18 cellular contexts compared by ENCODE assay signal in the genomic region with DNA sequence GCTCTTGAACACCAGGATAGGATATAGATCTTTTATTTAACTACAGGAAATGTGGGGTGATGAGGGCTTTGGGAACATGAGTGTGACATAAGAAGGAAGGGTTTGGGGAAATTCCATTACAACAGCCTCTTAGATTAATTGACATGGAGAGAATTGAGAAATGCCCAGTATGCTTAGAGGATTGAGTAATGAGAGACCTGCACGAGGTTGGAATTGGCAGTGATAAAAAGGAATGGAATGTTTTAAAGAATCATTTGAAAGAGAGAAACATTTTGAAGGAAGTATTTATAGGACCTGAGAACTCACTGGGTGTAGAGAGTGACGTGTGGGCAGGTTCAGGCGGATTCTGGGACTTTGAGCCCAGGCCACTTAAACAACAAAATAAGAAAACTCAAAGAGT.
DNase-seq lines count a peak whose midpoint lies in the region; ATAC-seq and TF ChIP-seq lines count a peak whose summit lies in the region.
"Had no signal": no experiment of that assay in that cellular context is flagged by ENCODE, and none has a peak within 500 bp of the region (broad histone marks: within the 10 kb centered on the region; RNA-seq: fewer than 3 reads in every experiment).

No MANE protein-coding gene starts in this region.

- no peaks in the 10 kb centered on the region for H3K9me3 ChIP-seq in vagina

- CTCF ChIA-PET in activated CD4-positive, alpha-beta T cell treated with anti-CD3 and anti-CD28 coated beads for 36 hours (lab: Charles Lee): no interaction called here

- H3K4me1 ChIP-seq in foreskin keratinocyte (peaks cover 32% of the 10 kb centered on the region), vagina (peaks cover 12% of the 10 kb centered on the region)

- H3K4me3 ChIP-seq in astrocyte of the spinal cord (ENCODE audit: low read depth, low read length): no peak overlapping the region
- no peak overlapping the region for H3K4me3 ChIP-seq in skeletal muscle cell (ENCODE audit: low read depth, low read length)
- H3K4me3 ChIP-seq in vagina: no peak overlapping the region

- in situ Hi-C loops in astrocyte of the spinal cord (cut with HindIII; ENCODE audit: low sequenced_read_pairs): no loop called here

- peak; percentile 85 for ATAC-seq in foreskin keratinocyte
- no peak for ATAC-seq in activated CD4-positive, alpha-beta T cell treated with anti-CD3 and anti-CD28 coated beads for 36 hours
- ATAC-seq: activated naive CD4-positive, alpha-beta T cell treated with anti-CD3 and anti-CD28 coated beads, Interleukin-2, amount 50 U/mL, for 72 hours; HepG2; stimulated activated naive B cell treated with anti-CD40 and anti-IgM and Interleukin-4, amounts not matched to agents 10 μg/mL and 1 μg/mL and 100 μg/mL, for 72 hours; T-helper 17 cell had no signal

- TF ChIP-seq POLR2A in vagina (IDR thresholded peaks at IDR 0.05): no peak

- no peak overlapping the region for H3K4me3 Mint-ChIP-seq in activated CD4-positive, alpha-beta T cell treated with anti-CD3 and anti-CD28 coated beads for 36 hours
- H3K4me3 Mint-ChIP-seq: stimulated activated naive B cell treated with anti-CD40 and anti-IgM and Interleukin-4, amounts not matched to agents 10 μg/mL and 1 μg/mL and 100 μg/mL, for 72 hours; T-helper 17 cell had no signal

- H3K27ac Mint-ChIP-seq in activated CD4-positive, alpha-beta T cell treated with anti-CD3 and anti-CD28 coated beads for 36 hours: no peak overlapping the region
- H3K27ac Mint-ChIP-seq: activated naive CD4-positive, alpha-beta T cell treated with anti-CD3 and anti-CD28 coated beads, Interleukin-2, amount 50 U/mL, for 72 hours; stimulated activated naive B cell treated with anti-CD40 and anti-IgM and Interleukin-4, amounts not matched to agents 10 μg/mL and 1 μg/mL and 100 μg/mL, for 72 hours; T-helper 17 cell had no signal

- no peaks in the 10 kb centered on the region for H3K36me3 Mint-ChIP-seq in activated CD4-positive, alpha-beta T cell treated with anti-CD3 and anti-CD28 coated beads for 36 hours (ENCODE audit: low read depth)
- H3K36me3 Mint-ChIP-seq: stimulated activated naive B cell treated with anti-CD40 and anti-IgM and Interleukin-4, amounts not matched to agents 10 μg/mL and 1 μg/mL and 100 μg/mL, for 72 hours had no signal

- DNase-seq in HPDE6-E6E7 (ENCODE audit: extremely low spot score): peak; percentile 81
- peak; percentile 31 for DNase-seq in astrocyte of the spinal cord (ENCODE audit: low read depth, low spot score)
- peak; percentile 97 to 99 for DNase-seq in foreskin keratinocyte
- DNase-seq in skeletal muscle cell (ENCODE audit: low read depth): peak; percentile 18
- no peak for DNase-seq in activated CD4-positive, alpha-beta T cell treated with anti-CD3 and anti-CD28 coated beads for 36 hours
- no peak for DNase-seq in vagina (ENCODE audit: extremely low spot score in 2 of 2)
- no peak for DNase-seq in COLO829 (ENCODE audit: low spot score)
- DNase-seq in NCI-H2227 (lab: John Stamatoyannopoulos, UW; ENCODE audit: unreplicated experiment): no peak
- DNase-seq: central memory CD4-positive, alpha-beta T cell; H7; hippocampal formation; NCI-H1092; NK-92 treated with Interleukin-12 subunit alpha and Interleukin-12 subunit beta, amount 100 ng/mL, for 24 hours; SHP77; stimulated activated naive B cell treated with anti-CD40 and anti-IgM and Interleukin-4, amounts not matched to agents 10 μg/mL and 1 μg/mL and 100 μg/mL, for 72 hours; T-helper 17 cell had no signal

- intact Hi-C loops in activated CD4-positive, alpha-beta T cell treated with anti-CD3 and anti-CD28 coated beads for 36 hours (cut with DNase I, micrococcal nuclease): loop anchor here in 1 of 2 experiments (10.0 kb wide), 1 partner anchor 60 kb away; no protein-coding TSS in a partner anchor
- intact Hi-C loops in vagina (cut with DNase I): no loop called here

- no peaks in the 10 kb centered on the region for H3K4me1 Mint-ChIP-seq in activated CD4-positive, alpha-beta T cell treated with anti-CD3 and anti-CD28 coated beads for 36 hours
- H3K4me1 Mint-ChIP-seq: stimulated activated naive B cell treated with anti-CD40 and anti-IgM and Interleukin-4, amounts not matched to agents 10 μg/mL and 1 μg/mL and 100 μg/mL, for 72 hours; T-helper 17 cell had no signal

- TF ChIP-seq CTCF in astrocyte of the spinal cord (IDR thresholded peaks at IDR 0.05; ENCODE audit: low read depth, low read length): no peak
- TF ChIP-seq CTCF in foreskin keratinocyte (conservative IDR thresholded peaks at IDR 0.05): no peak
- no peak for TF ChIP-seq CTCF in vagina (IDR thresholded peaks at IDR 0.05)

- POLR2A ChIA-PET in activated CD4-positive, alpha-beta T cell treated with anti-CD3 and anti-CD28 coated beads for 36 hours (lab: Charles Lee): no interaction called here

- H3K36me3 ChIP-seq in vagina: no peaks in the 10 kb centered on the region

- H3K27me3 ChIP-seq in foreskin keratinocyte (no peaks in the 10 kb centered on the region), vagina (no peaks in the 10 kb centered on the region)

- H3K27ac ChIP-seq in foreskin keratinocyte: peak overlapping the region; percentile 96
- H3K27ac ChIP-seq in vagina: no peak overlapping the region

- H3K27me3 Mint-ChIP-seq in activated CD4-positive, alpha-beta T cell treated with anti-CD3 and anti-CD28 coated beads for 36 hours: no peaks in the 10 kb centered on the region
- H3K27me3 Mint-ChIP-seq: stimulated activated naive B cell treated with anti-CD40 and anti-IgM and Interleukin-4, amounts not matched to agents 10 μg/mL and 1 μg/mL and 100 μg/mL, for 72 hours; T-helper 17 cell had no signal

- peaks cover 8% of the 10 kb centered on the region for H3K9me3 Mint-ChIP-seq in activated CD4-positive, alpha-beta T cell treated with anti-CD3 and anti-CD28 coated beads for 36 hours (ENCODE audit: low read depth)

Comparison
In these comparisons a context has a peak if more than half of its experiments do, and no peak if none do; other contexts are left out.
1. DNase-seq: peak in HPDE6-E6E7 (single experiment), astrocyte of the spinal cord (single experiment), foreskin keratinocyte (2 of 2) and skeletal muscle cell (single experiment); none in activated CD4-positive, alpha-beta T cell treated with anti-CD3 and anti-CD28 coated beads for 36 hours (single experiment), vagina (0 of 2), COLO829 (single experiment) and NCI-H2227 (single experiment).